Comparison of ENCODE assay signal across 18 cellular contexts in the genomic region with DNA sequence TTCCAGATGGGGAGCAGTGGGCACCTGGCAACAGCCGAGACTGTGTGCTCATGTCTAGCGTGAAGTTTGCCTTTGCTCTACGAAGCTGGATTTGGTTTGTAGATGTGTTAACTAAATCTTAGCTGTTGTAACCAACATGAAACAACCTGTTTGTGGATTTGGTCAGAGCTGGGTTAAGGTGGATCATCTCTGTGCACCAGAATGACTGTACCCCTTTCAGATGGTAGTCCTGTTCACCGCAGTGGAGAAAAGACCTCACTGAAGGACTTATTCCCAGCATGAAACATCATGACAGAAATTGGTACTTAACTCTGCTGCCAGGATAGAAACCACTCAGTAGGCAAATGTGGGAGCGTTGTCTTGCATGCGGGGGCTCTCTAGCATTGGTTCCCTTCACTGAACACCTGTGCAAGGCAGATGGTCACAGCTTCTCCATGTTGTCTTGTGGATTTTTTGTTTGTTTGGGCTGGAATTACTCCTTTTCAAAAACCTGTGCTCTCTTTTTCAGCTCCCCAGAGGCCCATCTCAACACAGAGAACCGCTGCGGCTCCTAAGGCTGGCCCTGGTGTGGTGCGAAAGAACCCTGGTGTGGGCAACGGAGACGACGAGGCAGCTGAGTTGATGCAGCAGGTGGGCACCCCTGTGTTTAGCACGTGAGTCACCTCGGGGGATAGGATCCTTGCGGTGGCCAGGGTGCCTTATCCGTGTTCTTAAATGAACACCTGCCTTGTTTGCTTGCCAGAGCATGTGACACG. TPM values are rescaled to one million over a fixed set of nuclear protein-coding genes. Genes with fewer than 3 reads are reported as not detected.
A peak's percentile ranks its signal among the peaks of the same experiment; 100 is the strongest.
DNase-seq lines count a peak whose midpoint lies in the region; TF ChIP-seq lines count a peak whose summit lies in the region.
"Had no signal": no experiment of that assay in that cellular context is flagged by ENCODE, and none has a peak within 500 bp of the region (broad histone marks: within the 10 kb centered on the region; RNA-seq: fewer than 3 reads in every experiment).

No MANE protein-coding gene starts in this region.

- H3K27me3 Mint-ChIP-seq in activated CD4-positive, alpha-beta T cell treated with anti-CD3 and anti-CD28 coated beads, Interleukin-2, amount 10 ng/mL, durations not matched to agents 7 days and 5 days, result no peaks in the 10 kb centered on the region
- no peaks in the 10 kb centered on the region for H3K27me3 Mint-ChIP-seq in IgD-negative memory B cell
- no peaks in the 10 kb centered on the region for H3K27me3 Mint-ChIP-seq in activated T-helper 2 cell treated with anti-CD3 and anti-CD28 coated beads, Interferon-gamma antibody, Interleukin-2, Interleukin-4, amounts not matched to agents 10 μg/mL and 5 μg/mL and 100 μg/mL, durations not matched to agents 14 hours and 24 hours and 36 hours (ENCODE audit: low read depth)
- no peaks in the 10 kb centered on the region for H3K27me3 Mint-ChIP-seq in neural crest cell (ENCODE audit: low read depth)
- H3K27me3 Mint-ChIP-seq in HFFc6 (ENCODE audit: insufficient read depth), result no peaks in the 10 kb centered on the region; the same call in 1 of the 2 replicates
- H3K27me3 Mint-ChIP-seq: activated B cell treated with CpG ODN at 0.5 μM for 24 hours; CD4-positive, CD25-positive, alpha-beta regulatory T cell had no signal

- H3K4me3 Mint-ChIP-seq in activated CD4-positive, alpha-beta T cell treated with anti-CD3 and anti-CD28 coated beads, Interleukin-2, amount 10 ng/mL, durations not matched to agents 7 days and 5 days, result no peak overlapping the region
- H3K4me3 Mint-ChIP-seq in IgD-negative memory B cell, result no peak overlapping the region
- H3K4me3 Mint-ChIP-seq in activated T-helper 2 cell treated with anti-CD3 and anti-CD28 coated beads, Interferon-gamma antibody, Interleukin-2, Interleukin-4, amounts not matched to agents 10 μg/mL and 5 μg/mL and 100 μg/mL, durations not matched to agents 14 hours and 24 hours and 36 hours (ENCODE audit: low read depth), result no peak overlapping the region
- no peak overlapping the region for H3K4me3 Mint-ChIP-seq in neural crest cell
- no peak overlapping the region; the same call in 1 of the 2 replicates for H3K4me3 Mint-ChIP-seq in HFFc6
- H3K4me3 Mint-ChIP-seq: activated B cell treated with CpG ODN at 0.5 μM for 24 hours; activated T-helper 1 cell treated with anti-CD3 and anti-CD28 coated beads, Interleukin-12 subunit alpha, Interleukin-12 subunit beta, Interleukin-2, Interleukin-4 antibody, amounts not matched to agents 30 ng/mL and 10 ng/mL and 1 ng/mL, durations not matched to agents 14 hours and 24 hours and 36 hours; T-helper 1 cell treated with Interleukin-12 subunit alpha and Interleukin-12 subunit beta and Interleukin-4 antibody, amounts not matched to agents 30 μg/mL and 1 μg/mL, for 36 hours had no signal

- H3K36me3 Mint-ChIP-seq in activated CD4-positive, alpha-beta T cell treated with anti-CD3 and anti-CD28 coated beads, Interleukin-2, amount 10 ng/mL, durations not matched to agents 7 days and 5 days (ENCODE audit: low read depth), result peaks cover 64% of the 10 kb centered on the region
- H3K36me3 Mint-ChIP-seq in IgD-negative memory B cell (peaks cover 4% of the 10 kb centered on the region), neural crest cell (ENCODE audit: low read depth) (peaks cover 19% of the 10 kb centered on the region), HFFc6 (ENCODE audit: low read depth) (peaks cover 34% of the 10 kb centered on the region)
- peaks cover 64% of the 10 kb centered on the region for H3K36me3 Mint-ChIP-seq in activated T-helper 2 cell treated with anti-CD3 and anti-CD28 coated beads, Interferon-gamma antibody, Interleukin-2, Interleukin-4, amounts not matched to agents 10 μg/mL and 5 μg/mL and 100 μg/mL, durations not matched to agents 14 hours and 24 hours and 36 hours (ENCODE audit: low read depth)

- intact Hi-C loops in activated T-helper 2 cell treated with anti-CD3 and anti-CD28 coated beads, Interferon-gamma antibody, Interleukin-2, Interleukin-4, amounts not matched to agents 10 μg/mL and 5 μg/mL and 100 μg/mL, durations not matched to agents 14 hours and 24 hours and 36 hours (cut with micrococcal nuclease), result no loop called here

- H3K9me3 Mint-ChIP-seq in activated CD4-positive, alpha-beta T cell treated with anti-CD3 and anti-CD28 coated beads, Interleukin-2, amount 10 ng/mL, durations not matched to agents 7 days and 5 days, result no peaks in the 10 kb centered on the region
- H3K9me3 Mint-ChIP-seq in IgD-negative memory B cell (no peaks in the 10 kb centered on the region), neural crest cell (no peaks in the 10 kb centered on the region), HFFc6 (no peaks in the 10 kb centered on the region)
- no peaks in the 10 kb centered on the region for H3K9me3 Mint-ChIP-seq in activated T-helper 2 cell treated with anti-CD3 and anti-CD28 coated beads, Interferon-gamma antibody, Interleukin-2, Interleukin-4, amounts not matched to agents 10 μg/mL and 5 μg/mL and 100 μg/mL, durations not matched to agents 14 hours and 24 hours and 36 hours
- H3K9me3 Mint-ChIP-seq: activated B cell treated with CpG ODN at 0.5 μM for 24 hours; activated T-helper 1 cell treated with anti-CD3 and anti-CD28 coated beads, Interleukin-12 subunit alpha, Interleukin-12 subunit beta, Interleukin-2, Interleukin-4 antibody, amounts not matched to agents 30 ng/mL and 10 ng/mL and 1 ng/mL, durations not matched to agents 14 hours and 24 hours and 36 hours; CD4-positive, CD25-positive, alpha-beta regulatory T cell; T-helper 1 cell treated with Interleukin-12 subunit alpha and Interleukin-12 subunit beta and Interleukin-4 antibody, amounts not matched to agents 30 μg/mL and 1 μg/mL, for 36 hours had no signal

- CTCF ChIA-PET in activated CD4-positive, alpha-beta T cell treated with anti-CD3 and anti-CD28 coated beads, Interleukin-2, amount 10 ng/mL, durations not matched to agents 7 days and 5 days (lab: Charles Lee), result no interaction called here

- DNase-seq in activated CD4-positive, alpha-beta T cell treated with anti-CD3 and anti-CD28 coated beads, Interleukin-2, amount 10 ng/mL, durations not matched to agents 7 days and 5 days, result no peak
- no peak for DNase-seq in activated CD4-positive, alpha-beta T cell treated with anti-CD3 and anti-CD28 coated beads, Interleukin-2, amount 50 U/mL, for 4 hours
- DNase-seq in activated T-helper 2 cell treated with anti-CD3 and anti-CD28 coated beads, Interferon-gamma antibody, Interleukin-2, Interleukin-4, amounts not matched to agents 10 μg/mL and 5 μg/mL and 100 μg/mL, durations not matched to agents 14 hours and 24 hours and 36 hours (ENCODE audit: low spot score), result no peak
- DNase-seq in neural crest cell (ENCODE audit: low read depth, low spot score) (no peak), activated gamma-delta T cell (lab: John Stamatoyannopoulos, UW) (no peak), UCSD-AML1 (lab: John Stamatoyannopoulos, UW; ENCODE audit: unreplicated experiment) (no peak), HFFc6 (no peak)
- DNase-seq: ACHN; activated B cell treated with CpG ODN at 0.5 μM for 24 hours; CD4-positive, CD25-positive, alpha-beta regulatory T cell; colonic mucosa; MM.1S; SHP77; stimulated activated naive CD4-positive, alpha-beta T cell treated with Interleukin-2 at 50 U/mL for 16 hours had no signal

- peaks cover 55% of the 10 kb centered on the region for H3K4me1 Mint-ChIP-seq in activated CD4-positive, alpha-beta T cell treated with anti-CD3 and anti-CD28 coated beads, Interleukin-2, amount 10 ng/mL, durations not matched to agents 7 days and 5 days
- H3K4me1 Mint-ChIP-seq in IgD-negative memory B cell (peaks cover 4 to 8% (median 4%) of the 10 kb centered on the region in 3 donors), neural crest cell (no peaks in the 10 kb centered on the region), HFFc6 (ENCODE audit: low read depth) (no peaks in the 10 kb centered on the region)
- peaks cover 18% of the 10 kb centered on the region for H3K4me1 Mint-ChIP-seq in activated T-helper 2 cell treated with anti-CD3 and anti-CD28 coated beads, Interferon-gamma antibody, Interleukin-2, Interleukin-4, amounts not matched to agents 10 μg/mL and 5 μg/mL and 100 μg/mL, durations not matched to agents 14 hours and 24 hours and 36 hours (ENCODE audit: low read depth)
- H3K4me1 Mint-ChIP-seq: activated B cell treated with CpG ODN at 0.5 μM for 24 hours had no signal

- TF ChIP-seq CTCF in neural crest cell (conservative IDR thresholded peaks at IDR 0.05) (no peak), HFFc6 (IDR thresholded peaks at IDR 0.05) (no peak)

- POLR2A ChIA-PET in activated CD4-positive, alpha-beta T cell treated with anti-CD3 and anti-CD28 coated beads, Interleukin-2, amount 10 ng/mL, durations not matched to agents 7 days and 5 days (lab: Charles Lee), result no interaction called here

- peak overlapping the region; percentile 16 for H3K27ac Mint-ChIP-seq in activated CD4-positive, alpha-beta T cell treated with anti-CD3 and anti-CD28 coated beads, Interleukin-2, amount 10 ng/mL, durations not matched to agents 7 days and 5 days
- H3K27ac Mint-ChIP-seq in IgD-negative memory B cell (peak overlapping the region in 2 of 3 donors; percentile 31 to 54), neural crest cell (ENCODE audit: unreplicated experiment) (peak overlapping the region; percentile 8), HFFc6 (no peak overlapping the region)
- peak overlapping the region; percentile 24 for H3K27ac Mint-ChIP-seq in activated T-helper 2 cell treated with anti-CD3 and anti-CD28 coated beads, Interferon-gamma antibody, Interleukin-2, Interleukin-4, amounts not matched to agents 10 μg/mL and 5 μg/mL and 100 μg/mL, durations not matched to agents 14 hours and 24 hours and 36 hours
- H3K27ac Mint-ChIP-seq: activated B cell treated with CpG ODN at 0.5 μM for 24 hours; activated T-helper 1 cell treated with anti-CD3 and anti-CD28 coated beads, Interleukin-12 subunit alpha, Interleukin-12 subunit beta, Interleukin-2, Interleukin-4 antibody, amounts not matched to agents 30 ng/mL and 10 ng/mL and 1 ng/mL, durations not matched to agents 14 hours and 24 hours and 36 hours; T-helper 1 cell treated with Interleukin-12 subunit alpha and Interleukin-12 subunit beta and Interleukin-4 antibody, amounts not matched to agents 30 μg/mL and 1 μg/mL, for 36 hours had no signal

RNA-seq across cellular contexts. Expression of a gene that starts 19.3 kb away (rescaled TPM):
- 1 to 10 TPM in 1 of 2 experiments, under 1 TPM in 1; 0.94 to 1.2 TPM for total RNA-seq in activated CD4-positive, alpha-beta T cell treated with anti-CD3 and anti-CD28 coated beads, Interleukin-2, amount 10 ng/mL, durations not matched to agents 7 days and 5 days
- not detected for polyA plus RNA-seq in IgD-negative memory B cell
- 0.37 and 0.52 TPM in 2 replicates for total RNA-seq in activated T-helper 2 cell treated with anti-CD3 and anti-CD28 coated beads, Interferon-gamma antibody, Interleukin-2, Interleukin-4, amounts not matched to agents 10 μg/mL and 5 μg/mL and 100 μg/mL, durations not matched to agents 14 hours and 24 hours and 36 hours
- 0.26 TPM in 1 of 2 replicates, not detected in the other for total RNA-seq in neural crest cell
- total RNA-seq in HFFc6 (2021; fragmentation: NEBNext Ultra II Directional; extraction: Animal tissue kit (Norgen Biotek cat#: 25700)), result not detected
- total RNA-seq: lower leg skin had no signal
- polyA plus RNA-seq: CD4-positive, CD25-positive, alpha-beta regulatory T cell had no signal

RNA-seq across cellular contexts. Expression of a gene that starts 19.6 kb away (rescaled TPM):
- 100 to 1,000 TPM; 133 to 143 TPM for total RNA-seq in activated CD4-positive, alpha-beta T cell treated with anti-CD3 and anti-CD28 coated beads, Interleukin-2, amount 10 ng/mL, durations not matched to agents 7 days and 5 days
- polyA plus RNA-seq in IgD-negative memory B cell, result 65.3 TPM
- 143 and 149 TPM in 2 replicates for total RNA-seq in activated T-helper 2 cell treated with anti-CD3 and anti-CD28 coated beads, Interferon-gamma antibody, Interleukin-2, Interleukin-4, amounts not matched to agents 10 μg/mL and 5 μg/mL and 100 μg/mL, durations not matched to agents 14 hours and 24 hours and 36 hours
- total RNA-seq in neural crest cell, result 291 and 304 TPM in 2 replicates
- 100 to 1,000 TPM; 125 to 152 (median 144) TPM for total RNA-seq in HFFc6 (2021; fragmentation: NEBNext Ultra II Directional; extraction: Animal tissue kit (Norgen Biotek cat#: 25700))
